In the genomic region with DNA sequence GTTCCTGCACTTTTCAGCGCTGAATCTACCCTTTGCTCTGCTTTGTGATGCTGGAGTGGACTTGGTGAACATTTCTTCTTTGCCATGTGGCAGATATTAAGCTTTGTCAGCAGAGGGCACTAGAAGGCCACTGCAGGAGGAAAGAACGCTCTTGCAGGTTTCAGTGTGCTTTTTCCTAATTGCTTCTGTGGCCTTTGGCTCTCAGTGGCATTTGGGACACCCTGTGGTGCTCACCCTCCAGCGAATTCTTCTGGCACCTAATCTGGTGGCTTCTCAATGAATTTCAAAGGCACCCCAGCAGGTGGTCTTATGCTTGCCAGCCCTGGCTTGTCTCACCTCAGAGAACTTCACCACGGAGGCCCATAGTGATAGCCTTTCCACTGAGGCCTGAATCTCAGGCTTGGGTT, we compare ENCODE assay signal across 8 cellular contexts.
DNase-seq lines count a peak whose midpoint lies in the region; ATAC-seq lines count a peak whose summit lies in the region.

No MANE protein-coding gene starts in this region.

- H3K36me3 Mint-ChIP-seq in activated naive CD8-positive, alpha-beta T cell treated with anti-CD3 and anti-CD28 coated beads, Interleukin-2, amount 10 ng/mL, durations not matched to agents 7 days and 5 days: no peaks in the 10 kb centered on the region
- H3K36me3 Mint-ChIP-seq in activated T-helper 17 cell treated with anti-CD3 and anti-CD28 coated beads, Interleukin-2, amount 50 U/mL, for 72 hours (ENCODE audit: low read depth): no peaks in the 10 kb centered on the region

- no peak overlapping the region for H3K4me3 Mint-ChIP-seq in activated naive CD8-positive, alpha-beta T cell treated with anti-CD3 and anti-CD28 coated beads, Interleukin-2, amount 10 ng/mL, durations not matched to agents 7 days and 5 days
- H3K4me3 Mint-ChIP-seq in activated T-helper 17 cell treated with anti-CD3 and anti-CD28 coated beads, Interleukin-2, amount 50 U/mL, for 72 hours: no peak overlapping the region

- H3K27me3 Mint-ChIP-seq in activated naive CD8-positive, alpha-beta T cell treated with anti-CD3 and anti-CD28 coated beads, Interleukin-2, amount 10 ng/mL, durations not matched to agents 7 days and 5 days: peaks cover 16% of the 10 kb centered on the region
- peaks cover 12% of the 10 kb centered on the region for H3K27me3 Mint-ChIP-seq in activated T-helper 17 cell treated with anti-CD3 and anti-CD28 coated beads, Interleukin-2, amount 50 U/mL, for 72 hours

- H3K27ac Mint-ChIP-seq in activated naive CD8-positive, alpha-beta T cell treated with anti-CD3 and anti-CD28 coated beads, Interleukin-2, amount 10 ng/mL, durations not matched to agents 7 days and 5 days: no peak overlapping the region
- H3K27ac Mint-ChIP-seq in activated T-helper 17 cell treated with anti-CD3 and anti-CD28 coated beads, Interleukin-2, amount 50 U/mL, for 72 hours: no peak overlapping the region

- POLR2A ChIA-PET in activated naive CD8-positive, alpha-beta T cell treated with anti-CD3 and anti-CD28 coated beads, Interleukin-2, amount 10 ng/mL, durations not matched to agents 7 days and 5 days (lab: Charles Lee): no interaction called here

- ATAC-seq in activated naive CD8-positive, alpha-beta T cell treated with anti-CD3 and anti-CD28 coated beads, Interleukin-2, amount 10 ng/mL, durations not matched to agents 7 days and 5 days (ENCODE audit: low read depth): peak; percentile 52
- no peak for ATAC-seq in GM18517 (IDR thresholded peaks at IDR 0.05; ENCODE audit: unreplicated experiment)
- ATAC-seq in activated T-helper 17 cell treated with anti-CD3 and anti-CD28 coated beads, Interleukin-2, amount 50 U/mL, for 72 hours (replicated peaks): no peak

- H3K9me3 Mint-ChIP-seq in activated naive CD8-positive, alpha-beta T cell treated with anti-CD3 and anti-CD28 coated beads, Interleukin-2, amount 10 ng/mL, durations not matched to agents 7 days and 5 days: peaks cover 5% of the 10 kb centered on the region
- H3K9me3 Mint-ChIP-seq in activated T-helper 17 cell treated with anti-CD3 and anti-CD28 coated beads, Interleukin-2, amount 50 U/mL, for 72 hours: no peaks in the 10 kb centered on the region

- peaks cover 6% of the 10 kb centered on the region for H3K4me1 Mint-ChIP-seq in activated naive CD8-positive, alpha-beta T cell treated with anti-CD3 and anti-CD28 coated beads, Interleukin-2, amount 10 ng/mL, durations not matched to agents 7 days and 5 days
- no peaks in the 10 kb centered on the region for H3K4me1 Mint-ChIP-seq in activated T-helper 17 cell treated with anti-CD3 and anti-CD28 coated beads, Interleukin-2, amount 50 U/mL, for 72 hours

- DNase-seq in DMS153 (lab: John Stamatoyannopoulos, UW) (peak; percentile 80), HT-29 (ENCODE audit: low spot score) (peak; percentile 59), NCI-H82 treated with DMSO at 0.1 percent for 48 hours (lab: John Stamatoyannopoulos, UW; ENCODE audit: unreplicated experiment) (peak; percentile 54), iPS-NIHi11 (ENCODE audit: low spot score) (peak; percentile 70)
- peak; percentile 42 for DNase-seq in activated naive CD8-positive, alpha-beta T cell treated with anti-CD3 and anti-CD28 coated beads, Interleukin-2, amount 10 ng/mL, durations not matched to agents 7 days and 5 days
- peak; percentile 11 to 13 for DNase-seq in stimulated activated CD4-positive, alpha-beta T cell treated with anti-CD3 and anti-CD28 coated beads, Interleukin-2, amount 100 ng/mL, for 48 hours

Comparison
In these comparisons a context has a peak if more than half of its experiments do, and no peak if none do; other contexts are left out.
1. DNase-seq: peak in every context shown above with its lines; median percentile 80 in DMS153; 70 in iPS-NIHi11; 59 in HT-29; 54 in NCI-H82 treated with DMSO at 0.1 percent for 48 hours; 42 in activated naive CD8-positive, alpha-beta T cell treated with anti-CD3 and anti-CD28 coated beads, Interleukin-2, amount 10 ng/mL, durations not matched to agents 7 days and 5 days; 12 in stimulated activated CD4-positive, alpha-beta T cell treated with anti-CD3 and anti-CD28 coated beads, Interleukin-2, amount 100 ng/mL, for 48 hours.